ENCODE assay signal across 8 cellular contexts in genomic region chr12:48682927-48683326, GRCh38. TPM values are rescaled to one million over a fixed set of nuclear protein-coding genes. Genes with fewer than 3 reads are reported as not detected.
DNase-seq lines count a peak whose midpoint lies in the region; ATAC-seq and TF ChIP-seq lines count a peak whose summit lies in the region.

No MANE protein-coding gene starts in this region.

- peak overlapping the region; percentile 100 for H3K4me3 ChIP-seq in iPS-18a (ENCODE audit: low read length)
- peak overlapping the region; percentile 91 for H3K4me3 ChIP-seq in suprapubic skin

- no peak for TF ChIP-seq EP300 in suprapubic skin (IDR thresholded peaks at IDR 0.05)

- H3K9me3 ChIP-seq in iPS-18a (ENCODE audit: control insufficient read depth, low read depth, low read length) (no peaks in the 10 kb centered on the region), suprapubic skin (no peaks in the 10 kb centered on the region)

- CTCF ChIA-PET in activated CD4-positive, alpha-beta T cell treated with anti-CD3 and anti-CD28 coated beads, Interleukin-2, amount 10 ng/mL, durations not matched to agents 7 days and 5 days (lab: Charles Lee): interaction anchor here (0.8 to 1.6 kb wide), 7 partner anchors 8 to 140 kb away, joined by 3 to 10 read pairs (median 3); no protein-coding TSS in a partner anchor
- CTCF ChIA-PET in activated B cell treated with CpG ODN at 0.5 μM for 24 hours (lab: Charles Lee): no interaction called here

- peak overlapping the region; percentile 92 for H3K4me3 Mint-ChIP-seq in activated CD4-positive, alpha-beta T cell treated with anti-CD3 and anti-CD28 coated beads, Interleukin-2, amount 10 ng/mL, durations not matched to agents 7 days and 5 days
- H3K4me3 Mint-ChIP-seq in activated B cell treated with CpG ODN at 0.5 μM for 24 hours: peak overlapping the region; percentile 97

- no peaks in the 10 kb centered on the region for H3K27me3 Mint-ChIP-seq in activated CD4-positive, alpha-beta T cell treated with anti-CD3 and anti-CD28 coated beads, Interleukin-2, amount 10 ng/mL, durations not matched to agents 7 days and 5 days
- H3K27me3 Mint-ChIP-seq in activated B cell treated with CpG ODN at 0.5 μM for 24 hours: no peaks in the 10 kb centered on the region

- no peak for DNase-seq in activated CD4-positive, alpha-beta T cell treated with anti-CD3 and anti-CD28 coated beads, Interleukin-2, amount 10 ng/mL, durations not matched to agents 7 days and 5 days
- no peak for DNase-seq in activated CD4-positive, alpha-beta T cell treated with anti-CD3 and anti-CD28 coated beads, Interleukin-2, amount 50 U/mL, for 48 hours
- DNase-seq in activated B cell treated with CpG ODN at 0.5 μM for 24 hours (no peak), suprapubic skin (ENCODE audit: low spot score in 2 of 2) (no peak), HuH-7.5 (ENCODE audit: low spot score) (no peak)

- peaks cover 35% of the 10 kb centered on the region for H3K4me1 Mint-ChIP-seq in activated CD4-positive, alpha-beta T cell treated with anti-CD3 and anti-CD28 coated beads, Interleukin-2, amount 10 ng/mL, durations not matched to agents 7 days and 5 days
- peaks cover 45% of the 10 kb centered on the region for H3K4me1 Mint-ChIP-seq in activated B cell treated with CpG ODN at 0.5 μM for 24 hours

- POLR2A ChIA-PET in activated CD4-positive, alpha-beta T cell treated with anti-CD3 and anti-CD28 coated beads, Interleukin-2, amount 10 ng/mL, durations not matched to agents 7 days and 5 days (lab: Charles Lee): no interaction called here
- POLR2A ChIA-PET in activated B cell treated with CpG ODN at 0.5 μM for 24 hours (lab: Charles Lee): interaction anchor here (1.0 to 2.1 kb wide), 6 partner anchors 12 to 1059 kb away, joined by 3 to 19 read pairs (median 4); partner anchors contain the start of genes ASB8, CCNT1, SENP1 and TMBIM6

- no peaks in the 10 kb centered on the region for H3K4me1 ChIP-seq in iPS-18a (ENCODE audit: control insufficient read depth, low read depth, low read length)
- peaks cover 37% of the 10 kb centered on the region for H3K4me1 ChIP-seq in suprapubic skin

- H3K36me3 Mint-ChIP-seq in activated CD4-positive, alpha-beta T cell treated with anti-CD3 and anti-CD28 coated beads, Interleukin-2, amount 10 ng/mL, durations not matched to agents 7 days and 5 days (ENCODE audit: low read depth): peaks cover 42% of the 10 kb centered on the region
- H3K36me3 Mint-ChIP-seq in activated B cell treated with CpG ODN at 0.5 μM for 24 hours (ENCODE audit: low read depth): peaks cover 39% of the 10 kb centered on the region

- no peak overlapping the region for H3K27ac Mint-ChIP-seq in activated CD4-positive, alpha-beta T cell treated with anti-CD3 and anti-CD28 coated beads, Interleukin-2, amount 10 ng/mL, durations not matched to agents 7 days and 5 days
- H3K27ac Mint-ChIP-seq in activated B cell treated with CpG ODN at 0.5 μM for 24 hours: peak overlapping the region; percentile 24

- 90% methylated on average over 2 of the region's 2 CpGs for WGBS in suprapubic skin

- H3K9ac ChIP-seq in iPS-18a (ENCODE audit: low read length): no peak overlapping the region

- H3K27ac ChIP-seq in iPS-18a (ENCODE audit: low read length): no peak overlapping the region
- H3K27ac ChIP-seq in suprapubic skin: no peak overlapping the region

- no peaks in the 10 kb centered on the region for H3K9me3 Mint-ChIP-seq in activated CD4-positive, alpha-beta T cell treated with anti-CD3 and anti-CD28 coated beads, Interleukin-2, amount 10 ng/mL, durations not matched to agents 7 days and 5 days
- no peaks in the 10 kb centered on the region for H3K9me3 Mint-ChIP-seq in activated B cell treated with CpG ODN at 0.5 μM for 24 hours

- H3K36me3 ChIP-seq in iPS-18a (ENCODE audit: control insufficient read depth, low read depth, low read length) (peaks cover 30% of the 10 kb centered on the region), suprapubic skin (peaks cover 12% of the 10 kb centered on the region)

- intact Hi-C loops in activated B cell treated with CpG ODN at 0.5 μM for 24 hours (cut with micrococcal nuclease): loop anchor here (1.0 kb wide), 1 partner anchor 33 kb away; the partner anchor contains the start of gene CCNT1

- H3K27me3 ChIP-seq in iPS-18a (ENCODE audit: control insufficient read depth, insufficient read depth, low read length) (no peaks in the 10 kb centered on the region), suprapubic skin (no peaks in the 10 kb centered on the region)

- no peak for TF ChIP-seq CTCF in activated B cell treated with CpG ODN at 0.5 μM for 24 hours (IDR thresholded peaks at IDR 0.05)
- no peak for TF ChIP-seq CTCF in suprapubic skin (IDR thresholded peaks at IDR 0.05)

- no peak for ATAC-seq in activated B cell treated with CpG ODN at 0.5 μM for 24 hours (ENCODE audit: low read depth)
- ATAC-seq in GM18873 (IDR thresholded peaks at IDR 0.05; ENCODE audit: low FRiP score, unreplicated experiment): no peak
- no peak for ATAC-seq in HG03521 (IDR thresholded peaks at IDR 0.05; ENCODE audit: unreplicated experiment)

- no peak for TF ChIP-seq POLR2A in suprapubic skin (IDR thresholded peaks at IDR 0.05)

RNA-seq across cellular contexts. Expression of gene KANSL2, which starts 0.9 kb away (rescaled TPM):
- total RNA-seq in activated CD4-positive, alpha-beta T cell treated with anti-CD3 and anti-CD28 coated beads, Interleukin-2, amount 10 ng/mL, durations not matched to agents 7 days and 5 days: 10 to 100 TPM; 44.1 to 44.5 TPM
- 52.4 and 59.5 TPM in 2 replicates for total RNA-seq in activated B cell treated with CpG ODN at 0.5 μM for 24 hours
- 10 to 100 TPM; 39.0 to 92.7 (median 62.4) TPM for total RNA-seq in suprapubic skin

RNA-seq across cellular contexts. Expression of gene CCNT1, which starts 33.6 kb away (rescaled TPM):
- total RNA-seq in activated CD4-positive, alpha-beta T cell treated with anti-CD3 and anti-CD28 coated beads, Interleukin-2, amount 10 ng/mL, durations not matched to agents 7 days and 5 days: 10 to 100 TPM; 51.6 to 53.7 TPM
- total RNA-seq in activated B cell treated with CpG ODN at 0.5 μM for 24 hours: 48.9 and 49.6 TPM in 2 replicates
- 10 to 100 TPM; 23.4 to 74.4 (median 36.4) TPM for total RNA-seq in suprapubic skin
